24 cellular contexts compared by ENCODE assay signal in the genomic region with DNA sequence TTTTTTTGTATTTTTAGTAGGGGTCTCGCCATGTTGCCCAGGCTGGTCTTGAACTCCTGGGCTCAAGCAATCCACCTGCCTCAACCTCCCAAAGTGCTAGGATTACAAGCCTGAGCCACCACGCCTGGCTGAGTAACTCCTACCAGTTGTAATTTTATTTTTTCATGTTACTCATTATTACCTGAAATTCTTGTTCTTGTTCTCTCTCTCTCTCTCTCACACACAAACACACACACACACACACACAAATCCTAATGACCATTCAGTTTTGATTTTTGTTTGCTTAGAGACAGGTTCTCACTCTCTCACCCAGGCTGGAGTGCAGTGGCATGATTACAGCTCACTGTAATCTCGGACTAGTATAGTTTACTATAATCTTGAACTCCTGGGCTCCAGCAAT.
"Had no signal": no experiment of that assay in that cellular context is flagged by ENCODE, and none has a peak within 500 bp of the region (broad histone marks: within the 10 kb centered on the region; RNA-seq: fewer than 3 reads in every experiment).

No MANE protein-coding gene starts in this region.

- H3K4me3 Mint-ChIP-seq: activated CD4-positive, alpha-beta memory T cell treated with anti-CD3 and anti-CD28 coated beads, Interleukin-2, amount 10 ng/mL, durations not matched to agents 7 days and 5 days; activated CD4-positive, alpha-beta T cell treated with anti-CD3 and anti-CD28 coated beads for 36 hours; activated naive CD4-positive, alpha-beta T cell treated with anti-CD3 and anti-CD28 coated beads, Interleukin-2, amount 50 U/mL, for 24 hours; central memory CD8-positive, alpha-beta T cell; IgD-negative memory B cell; T-cell had no signal

- FAIRE-seq: RCC 7860 had no signal

- DNase-seq: activated CD4-positive, alpha-beta memory T cell treated with anti-CD3 and anti-CD28 coated beads, Interleukin-2, amount 10 ng/mL, durations not matched to agents 7 days and 5 days; activated CD4-positive, alpha-beta T cell treated with anti-CD3 and anti-CD28 coated beads for 36 hours; activated CD4-positive, alpha-beta T cell treated with anti-CD3 and anti-CD28 coated beads, Interleukin-2, amount 50 U/mL, for 1 hour; activated effector memory CD4-positive, alpha-beta T cell treated with Interleukin-2 at 50 U/mL for 16 hours; activated naive CD4-positive, alpha-beta T cell; activated T-cell treated with anti-CD3 and anti-CD28 coated beads for 4 hours; aorta; KG1; NCI-H1092; NCI-H1417; NCI-H1694; NCI-H2029; NCI-H2107; NCI-H510A treated with DMSO at 0.1 percent for 48 hours; NK-92 treated with Interleukin-12 subunit alpha and Interleukin-12 subunit beta, amount 100 ng/mL, for 24 hours; OCI-M1; SHP77 treated with DMSO at 0.1 percent for 48 hours; T-cell; WERI-Rb-1 had no signal

- H3K9me3 Mint-ChIP-seq: activated CD4-positive, alpha-beta memory T cell treated with anti-CD3 and anti-CD28 coated beads, Interleukin-2, amount 10 ng/mL, durations not matched to agents 7 days and 5 days; activated naive CD4-positive, alpha-beta T cell treated with anti-CD3 and anti-CD28 coated beads, Interleukin-2, amount 50 U/mL, for 24 hours; central memory CD8-positive, alpha-beta T cell; IgD-negative memory B cell; T-cell had no signal

- H3K4me3 ChIP-seq: SK-N-MC had no signal

- ATAC-seq: activated CD4-positive, alpha-beta T cell treated with anti-CD3 and anti-CD28 coated beads for 36 hours; T-cell had no signal

- H3K4me1 Mint-ChIP-seq: activated CD4-positive, alpha-beta memory T cell treated with anti-CD3 and anti-CD28 coated beads, Interleukin-2, amount 10 ng/mL, durations not matched to agents 7 days and 5 days; activated CD4-positive, alpha-beta T cell treated with anti-CD3 and anti-CD28 coated beads for 36 hours; activated naive CD4-positive, alpha-beta T cell treated with anti-CD3 and anti-CD28 coated beads, Interleukin-2, amount 50 U/mL, for 24 hours; central memory CD8-positive, alpha-beta T cell; T-cell had no signal

- H3K27me3 Mint-ChIP-seq: activated CD4-positive, alpha-beta memory T cell treated with anti-CD3 and anti-CD28 coated beads, Interleukin-2, amount 10 ng/mL, durations not matched to agents 7 days and 5 days; activated CD4-positive, alpha-beta T cell treated with anti-CD3 and anti-CD28 coated beads for 36 hours; activated naive CD4-positive, alpha-beta T cell treated with anti-CD3 and anti-CD28 coated beads, Interleukin-2, amount 50 U/mL, for 24 hours; central memory CD8-positive, alpha-beta T cell; IgD-negative memory B cell; T-cell had no signal

- H3K27ac Mint-ChIP-seq: activated CD4-positive, alpha-beta memory T cell treated with anti-CD3 and anti-CD28 coated beads, Interleukin-2, amount 10 ng/mL, durations not matched to agents 7 days and 5 days; activated CD4-positive, alpha-beta T cell treated with anti-CD3 and anti-CD28 coated beads for 36 hours; activated naive CD4-positive, alpha-beta T cell treated with anti-CD3 and anti-CD28 coated beads, Interleukin-2, amount 50 U/mL, for 24 hours; T-cell had no signal

- H3K36me3 ChIP-seq: WERI-Rb-1 had no signal

- H3K36me3 Mint-ChIP-seq: activated naive CD4-positive, alpha-beta T cell treated with anti-CD3 and anti-CD28 coated beads, Interleukin-2, amount 50 U/mL, for 24 hours; IgD-negative memory B cell had no signal

- H3K27ac ChIP-seq: SK-N-MC, WERI-Rb-1 had no signal
